In the genomic region with DNA sequence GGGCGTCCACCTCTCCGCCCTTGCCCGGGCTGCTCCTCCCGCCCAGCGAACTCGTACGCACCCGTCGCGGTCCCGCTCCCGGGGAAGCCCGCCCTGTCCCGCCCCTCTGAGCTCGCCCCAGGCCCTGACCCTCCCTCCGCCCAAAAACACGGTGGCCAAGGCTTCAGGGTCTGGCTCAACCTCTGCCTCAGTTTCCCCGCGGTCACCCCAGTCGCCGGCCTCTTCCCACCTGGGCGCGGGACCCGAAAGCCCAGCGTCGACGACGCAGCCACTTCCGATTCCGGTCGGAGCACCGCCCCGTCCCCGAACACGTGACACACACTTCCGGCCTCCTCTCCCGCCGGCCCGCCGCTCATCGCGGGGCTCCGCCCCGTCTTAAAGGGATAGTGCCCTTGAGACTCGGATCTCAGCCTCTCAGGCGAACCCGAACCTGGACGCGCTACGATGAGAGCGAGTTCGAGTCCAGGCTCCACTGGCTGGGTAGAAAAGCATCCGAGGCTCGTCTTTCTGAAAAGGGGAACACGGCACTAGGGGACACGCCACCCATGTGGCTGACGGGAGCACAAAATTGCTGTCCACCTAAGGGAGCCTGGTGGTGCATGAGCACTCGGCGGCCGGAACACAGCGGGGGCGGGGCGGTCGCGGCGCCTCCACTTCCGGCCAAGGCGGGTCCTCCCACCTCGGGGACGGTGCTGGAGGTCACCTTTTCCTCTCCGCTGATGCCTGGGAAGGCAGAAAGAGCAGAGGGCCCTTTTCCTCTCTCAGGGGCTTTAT, we compare ENCODE assay signal across 1 cellular context.
TF ChIP-seq lines count a peak whose summit lies in the region.

A gene (minus strand): TSS at position 282 of the 774 bp plus-strand sequence. CDS start 312 bp downstream, outside the sequence.

TF ChIP-seq in HEK293, 187 proteins besides CTCF, POLR2A, EP300 and RAD21 (continued from another document and continues in another):
- TF ChIP-seq, protein P1, sequence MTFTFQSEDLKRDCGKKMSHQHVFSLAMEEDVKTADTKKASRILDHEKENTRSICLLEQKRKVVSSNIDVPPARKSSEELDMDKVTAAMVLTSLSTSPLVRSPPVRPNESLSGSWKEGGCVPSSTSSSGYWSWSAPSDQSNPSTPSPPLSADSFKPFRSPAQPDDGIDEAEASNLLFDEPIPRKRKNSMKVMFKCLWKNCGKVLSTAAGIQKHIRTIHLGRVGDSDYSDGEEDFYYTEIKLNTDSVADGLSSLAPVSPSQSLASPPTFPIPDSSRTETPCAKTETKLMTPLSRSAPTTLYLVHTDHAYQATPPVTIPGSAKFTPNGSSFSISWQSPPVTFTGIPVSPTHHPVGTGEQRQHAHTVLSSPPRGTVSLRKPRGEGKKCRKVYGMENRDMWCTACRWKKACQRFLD (tag by site-specific recombination; IDR thresholded peaks at IDR 0.05) = no peak
- TF ChIP-seq KLF9 (tag by site-specific recombination; IDR thresholded peaks at IDR 0.05; ENCODE audit: low read depth) (peak; percentile 93), ZFP3 (tag by site-specific recombination; IDR thresholded peaks at IDR 0.05; ENCODE audit: low read depth) (peak; percentile 99), ZNF214 (tag by site-specific recombination; IDR thresholded peaks at IDR 0.05; ENCODE audit: borderline replicate concordance) (no peak), ZBTB8A (tag by site-specific recombination; IDR thresholded peaks at IDR 0.05) (peak; percentile 91), ZNF48 (tag by site-specific recombination; IDR thresholded peaks at IDR 0.05) (no peak), ZFHX2 (tag by site-specific recombination; conservative IDR thresholded peaks at IDR 0.05) (peak; percentile 91), ZNF423 (tag by site-specific recombination; IDR thresholded peaks at IDR 0.05) (peak; percentile 48; the same call in 1 of the 2 replicates), KLF16 (tag by site-specific recombination; IDR thresholded peaks at IDR 0.05) (peak; percentile 81), ZNF10 (tag by site-specific recombination; IDR thresholded peaks at IDR 0.05) (no peak; the same call in 1 of the 2 replicates), ZIC2 (tag by site-specific recombination; IDR thresholded peaks at IDR 0.05) (peak; percentile 65; the same call in 1 of the 2 replicates), ZNF600 (tag by site-specific recombination; IDR thresholded peaks at IDR 0.05) (peak; percentile 71; the same call in 1 of the 2 replicates), ZNF585B (tag by site-specific recombination; IDR thresholded peaks at IDR 0.05) (no peak), ZNF621 (tag by site-specific recombination; IDR thresholded peaks at IDR 0.05) (no peak), SP3 (tag by site-specific recombination; IDR thresholded peaks at IDR 0.05) (peak; percentile 96), KLF10 (tag by site-specific recombination; IDR thresholded peaks at IDR 0.05) (peak; percentile 70), ZEB2 (tag by site-specific recombination; IDR thresholded peaks at IDR 0.05) (peak; percentile 82; the same call in 1 of the 2 replicates), GLIS2 (tag by site-specific recombination; IDR thresholded peaks at IDR 0.05) (peak; percentile 55; the same call in 1 of the 2 replicates), BCL11B (tag by site-specific recombination; IDR thresholded peaks at IDR 0.05; ENCODE audit: low read depth) (peak; percentile 74; the same call in 1 of the 2 replicates), KLF8 (tag by site-specific recombination; IDR thresholded peaks at IDR 0.05) (peak; percentile 82), ZXDB (tag by site-specific recombination; IDR thresholded peaks at IDR 0.05) (peak; percentile 81), ZNF391 (tag by site-specific recombination; IDR thresholded peaks at IDR 0.05; ENCODE audit: borderline replicate concordance, low read depth) (peak; percentile 14; the same call in 1 of the 2 replicates), ZNF24 (tag by site-specific recombination; IDR thresholded peaks at IDR 0.05) (peak; percentile 80; the same call in 1 of the 2 replicates), ZSCAN30 (tag by site-specific recombination; IDR thresholded peaks at IDR 0.05) (peak; percentile 85; the same call in 1 of the 2 replicates), ZBTB17 (tag by site-specific recombination; IDR thresholded peaks at IDR 0.05) (peak; percentile 93), ZNF2 (tag by site-specific recombination; IDR thresholded peaks at IDR 0.05) (peak; percentile 87; the same call in 1 of the 2 replicates), ZBTB48 (tag by site-specific recombination; IDR thresholded peaks at IDR 0.05) (peak; percentile 86), ZNF174 (tag by site-specific recombination; IDR thresholded peaks at IDR 0.05) (no peak), ZNF560 (tag by site-specific recombination; IDR thresholded peaks at IDR 0.05; ENCODE audit: borderline replicate concordance) (no peak), ZNF324 (tag by site-specific recombination; IDR thresholded peaks at IDR 0.05) (0 out of 2 replicates have a peak, but pooled peaks have one; percentile 75), GLIS1 (tag by site-specific recombination; IDR thresholded peaks at IDR 0.05) (peak; percentile 73), TCF7L2 (IDR thresholded peaks at IDR 0.05; ENCODE audit: borderline replicate concordance, low read depth, low read length) (no peak), BCL11A (tag by site-specific recombination; IDR thresholded peaks at IDR 0.05; ENCODE audit: low read depth) (peak; percentile 66; the same call in 1 of the 2 replicates), ZNF394 (tag by site-specific recombination; IDR thresholded peaks at IDR 0.05; ENCODE audit: borderline replicate concordance) (0 out of 2 replicates have a peak, but pooled peaks have one; percentile 17), ZNF76 (tag by site-specific recombination; IDR thresholded peaks at IDR 0.05; ENCODE audit: borderline replicate concordance, low read depth) (peak; percentile 66; the same call in 1 of the 2 replicates), ZNF610 (tag by site-specific recombination; IDR thresholded peaks at IDR 0.05; ENCODE audit: borderline replicate concordance) (peak; percentile 20; the same call in 1 of the 2 replicates), ZNF785 (tag by site-specific recombination; IDR thresholded peaks at IDR 0.05) (0 out of 2 replicates have a peak, but pooled peaks have one; percentile 72)
- TF ChIP-seq, protein P2, sequence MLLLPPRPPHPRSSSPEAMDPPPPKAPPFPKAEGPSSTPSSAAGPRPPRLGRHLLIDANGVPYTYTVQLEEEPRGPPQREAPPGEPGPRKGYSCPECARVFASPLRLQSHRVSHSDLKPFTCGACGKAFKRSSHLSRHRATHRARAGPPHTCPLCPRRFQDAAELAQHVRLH (tag by site-specific recombination; IDR thresholded peaks at IDR 0.05) = peak; percentile 81; the same call in 1 of the 2 replicates
- TF ChIP-seq, protein P3, sequence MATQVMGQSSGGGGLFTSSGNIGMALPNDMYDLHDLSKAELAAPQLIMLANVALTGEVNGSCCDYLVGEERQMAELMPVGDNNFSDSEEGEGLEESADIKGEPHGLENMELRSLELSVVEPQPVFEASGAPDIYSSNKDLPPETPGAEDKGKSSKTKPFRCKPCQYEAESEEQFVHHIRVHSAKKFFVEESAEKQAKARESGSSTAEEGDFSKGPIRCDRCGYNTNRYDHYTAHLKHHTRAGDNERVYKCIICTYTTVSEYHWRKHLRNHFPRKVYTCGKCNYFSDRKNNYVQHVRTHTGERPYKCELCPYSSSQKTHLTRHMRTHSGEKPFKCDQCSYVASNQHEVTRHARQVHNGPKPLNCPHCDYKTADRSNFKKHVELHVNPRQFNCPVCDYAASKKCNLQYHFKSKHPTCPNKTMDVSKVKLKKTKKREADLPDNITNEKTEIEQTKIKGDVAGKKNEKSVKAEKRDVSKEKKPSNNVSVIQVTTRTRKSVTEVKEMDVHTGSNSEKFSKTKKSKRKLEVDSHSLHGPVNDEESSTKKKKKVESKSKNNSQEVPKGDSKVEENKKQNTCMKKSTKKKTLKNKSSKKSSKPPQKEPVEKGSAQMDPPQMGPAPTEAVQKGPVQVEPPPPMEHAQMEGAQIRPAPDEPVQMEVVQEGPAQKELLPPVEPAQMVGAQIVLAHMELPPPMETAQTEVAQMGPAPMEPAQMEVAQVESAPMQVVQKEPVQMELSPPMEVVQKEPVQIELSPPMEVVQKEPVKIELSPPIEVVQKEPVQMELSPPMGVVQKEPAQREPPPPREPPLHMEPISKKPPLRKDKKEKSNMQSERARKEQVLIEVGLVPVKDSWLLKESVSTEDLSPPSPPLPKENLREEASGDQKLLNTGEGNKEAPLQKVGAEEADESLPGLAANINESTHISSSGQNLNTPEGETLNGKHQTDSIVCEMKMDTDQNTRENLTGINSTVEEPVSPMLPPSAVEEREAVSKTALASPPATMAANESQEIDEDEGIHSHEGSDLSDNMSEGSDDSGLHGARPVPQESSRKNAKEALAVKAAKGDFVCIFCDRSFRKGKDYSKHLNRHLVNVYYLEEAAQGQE (tag by site-specific recombination; IDR thresholded peaks at IDR 0.05) = peak; percentile 85
- TF ChIP-seq, protein P4, sequence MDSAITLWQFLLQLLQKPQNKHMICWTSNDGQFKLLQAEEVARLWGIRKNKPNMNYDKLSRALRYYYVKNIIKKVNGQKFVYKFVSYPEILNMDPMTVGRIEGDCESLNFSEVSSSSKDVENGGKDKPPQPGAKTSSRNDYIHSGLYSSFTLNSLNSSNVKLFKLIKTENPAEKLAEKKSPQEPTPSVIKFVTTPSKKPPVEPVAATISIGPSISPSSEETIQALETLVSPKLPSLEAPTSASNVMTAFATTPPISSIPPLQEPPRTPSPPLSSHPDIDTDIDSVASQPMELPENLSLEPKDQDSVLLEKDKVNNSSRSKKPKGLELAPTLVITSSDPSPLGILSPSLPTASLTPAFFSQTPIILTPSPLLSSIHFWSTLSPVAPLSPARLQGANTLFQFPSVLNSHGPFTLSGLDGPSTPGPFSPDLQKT (IDR thresholded peaks at IDR 0.05; ENCODE audit: borderline replicate concordance, low read depth, low read length) = peak; percentile 89
- TF ChIP-seq, protein P5, sequence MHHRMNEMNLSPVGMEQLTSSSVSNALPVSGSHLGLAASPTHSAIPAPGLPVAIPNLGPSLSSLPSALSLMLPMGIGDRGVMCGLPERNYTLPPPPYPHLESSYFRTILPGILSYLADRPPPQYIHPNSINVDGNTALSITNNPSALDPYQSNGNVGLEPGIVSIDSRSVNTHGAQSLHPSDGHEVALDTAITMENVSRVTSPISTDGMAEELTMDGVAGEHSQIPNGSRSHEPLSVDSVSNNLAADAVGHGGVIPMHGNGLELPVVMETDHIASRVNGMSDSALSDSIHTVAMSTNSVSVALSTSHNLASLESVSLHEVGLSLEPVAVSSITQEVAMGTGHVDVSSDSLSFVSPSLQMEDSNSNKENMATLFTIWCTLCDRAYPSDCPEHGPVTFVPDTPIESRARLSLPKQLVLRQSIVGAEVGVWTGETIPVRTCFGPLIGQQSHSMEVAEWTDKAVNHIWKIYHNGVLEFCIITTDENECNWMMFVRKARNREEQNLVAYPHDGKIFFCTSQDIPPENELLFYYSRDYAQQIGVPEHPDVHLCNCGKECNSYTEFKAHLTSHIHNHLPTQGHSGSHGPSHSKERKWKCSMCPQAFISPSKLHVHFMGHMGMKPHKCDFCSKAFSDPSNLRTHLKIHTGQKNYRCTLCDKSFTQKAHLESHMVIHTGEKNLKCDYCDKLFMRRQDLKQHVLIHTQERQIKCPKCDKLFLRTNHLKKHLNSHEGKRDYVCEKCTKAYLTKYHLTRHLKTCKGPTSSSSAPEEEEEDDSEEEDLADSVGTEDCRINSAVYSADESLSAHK (tag by site-specific recombination; IDR thresholded peaks at IDR 0.05) = peak; percentile 5; the same call in 1 of the 2 replicates
- TF ChIP-seq, protein P6, sequence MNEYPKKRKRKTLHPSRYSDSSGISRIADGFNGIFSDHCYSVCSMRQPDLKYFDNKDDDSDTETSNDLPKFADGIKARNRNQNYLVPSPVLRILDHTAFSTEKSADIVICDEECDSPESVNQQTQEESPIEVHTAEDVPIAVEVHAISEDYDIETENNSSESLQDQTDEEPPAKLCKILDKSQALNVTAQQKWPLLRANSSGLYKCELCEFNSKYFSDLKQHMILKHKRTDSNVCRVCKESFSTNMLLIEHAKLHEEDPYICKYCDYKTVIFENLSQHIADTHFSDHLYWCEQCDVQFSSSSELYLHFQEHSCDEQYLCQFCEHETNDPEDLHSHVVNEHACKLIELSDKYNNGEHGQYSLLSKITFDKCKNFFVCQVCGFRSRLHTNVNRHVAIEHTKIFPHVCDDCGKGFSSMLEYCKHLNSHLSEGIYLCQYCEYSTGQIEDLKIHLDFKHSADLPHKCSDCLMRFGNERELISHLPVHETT (tag by site-specific recombination; IDR thresholded peaks at IDR 0.05) = 0 out of 2 replicates have a peak, but pooled peaks have one; percentile 51
- TF ChIP-seq, protein P7, sequence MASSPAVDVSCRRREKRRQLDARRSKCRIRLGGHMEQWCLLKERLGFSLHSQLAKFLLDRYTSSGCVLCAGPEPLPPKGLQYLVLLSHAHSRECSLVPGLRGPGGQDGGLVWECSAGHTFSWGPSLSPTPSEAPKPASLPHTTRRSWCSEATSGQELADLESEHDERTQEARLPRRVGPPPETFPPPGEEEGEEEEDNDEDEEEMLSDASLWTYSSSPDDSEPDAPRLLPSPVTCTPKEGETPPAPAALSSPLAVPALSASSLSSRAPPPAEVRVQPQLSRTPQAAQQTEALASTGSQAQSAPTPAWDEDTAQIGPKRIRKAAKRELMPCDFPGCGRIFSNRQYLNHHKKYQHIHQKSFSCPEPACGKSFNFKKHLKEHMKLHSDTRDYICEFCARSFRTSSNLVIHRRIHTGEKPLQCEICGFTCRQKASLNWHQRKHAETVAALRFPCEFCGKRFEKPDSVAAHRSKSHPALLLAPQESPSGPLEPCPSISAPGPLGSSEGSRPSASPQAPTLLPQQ (tag by site-specific recombination; IDR thresholded peaks at IDR 0.05) = peak; percentile 82
- TF ChIP-seq, protein P8, sequence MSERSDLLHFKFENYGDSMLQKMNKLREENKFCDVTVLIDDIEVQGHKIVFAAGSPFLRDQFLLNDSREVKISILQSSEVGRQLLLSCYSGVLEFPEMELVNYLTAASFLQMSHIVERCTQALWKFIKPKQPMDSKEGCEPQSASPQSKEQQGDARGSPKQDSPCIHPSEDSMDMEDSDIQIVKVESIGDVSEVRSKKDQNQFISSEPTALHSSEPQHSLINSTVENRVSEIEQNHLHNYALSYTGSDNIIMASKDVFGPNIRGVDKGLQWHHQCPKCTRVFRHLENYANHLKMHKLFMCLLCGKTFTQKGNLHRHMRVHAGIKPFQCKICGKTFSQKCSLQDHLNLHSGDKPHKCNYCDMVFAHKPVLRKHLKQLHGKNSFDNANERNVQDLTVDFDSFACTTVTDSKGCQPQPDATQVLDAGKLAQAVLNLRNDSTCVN (tag by site-specific recombination; optimal IDR thresholded peaks at IDR 0.05) = peak; percentile 72
- TF ChIP-seq, protein P9, sequence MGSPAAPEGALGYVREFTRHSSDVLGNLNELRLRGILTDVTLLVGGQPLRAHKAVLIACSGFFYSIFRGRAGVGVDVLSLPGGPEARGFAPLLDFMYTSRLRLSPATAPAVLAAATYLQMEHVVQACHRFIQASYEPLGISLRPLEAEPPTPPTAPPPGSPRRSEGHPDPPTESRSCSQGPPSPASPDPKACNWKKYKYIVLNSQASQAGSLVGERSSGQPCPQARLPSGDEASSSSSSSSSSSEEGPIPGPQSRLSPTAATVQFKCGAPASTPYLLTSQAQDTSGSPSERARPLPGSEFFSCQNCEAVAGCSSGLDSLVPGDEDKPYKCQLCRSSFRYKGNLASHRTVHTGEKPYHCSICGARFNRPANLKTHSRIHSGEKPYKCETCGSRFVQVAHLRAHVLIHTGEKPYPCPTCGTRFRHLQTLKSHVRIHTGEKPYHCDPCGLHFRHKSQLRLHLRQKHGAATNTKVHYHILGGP (tag by site-specific recombination; IDR thresholded peaks at IDR 0.05) = no peak
